In the genomic region with DNA sequence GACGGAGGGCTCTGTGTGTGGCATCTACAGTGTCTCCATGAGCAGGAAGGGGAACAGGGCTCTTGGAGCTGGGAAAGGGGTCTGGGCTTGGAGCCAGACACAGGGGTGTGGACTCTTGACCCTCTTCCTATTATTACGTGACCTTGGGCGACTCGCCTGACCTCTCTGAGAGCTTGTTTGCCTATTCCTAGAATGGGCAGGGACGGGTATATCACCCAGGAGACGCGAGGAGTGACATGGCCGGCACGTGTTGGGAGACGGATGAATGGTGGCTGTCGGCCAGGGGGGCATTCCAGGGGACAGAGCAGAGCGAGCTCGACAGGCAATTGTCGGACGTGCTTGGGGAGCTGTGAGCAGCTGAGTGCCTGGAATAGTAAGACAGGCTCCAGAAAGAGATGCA, we compare ENCODE assay signal across 19 cellular contexts. TPM values are rescaled to one million over a fixed set of nuclear protein-coding genes. Genes with fewer than 3 reads are reported as not detected.
DNase-seq lines count a peak whose midpoint lies in the region; ATAC-seq and TF ChIP-seq lines count a peak whose summit lies in the region.
"Had no signal": no experiment of that assay in that cellular context is flagged by ENCODE, and none has a peak within 500 bp of the region (broad histone marks: within the 10 kb centered on the region; RNA-seq: fewer than 3 reads in every experiment).

No MANE protein-coding gene starts in this region.

- no peak overlapping the region for H3K4me3 ChIP-seq in body of pancreas
- H3K4me3 ChIP-seq in sigmoid colon = no peak overlapping the region
- H3K4me3 ChIP-seq: BLaER1, neural progenitor cell, right lobe of liver, testis had no signal

- no peaks in the 10 kb centered on the region for H3K4me1 ChIP-seq in body of pancreas
- H3K4me1 ChIP-seq in sigmoid colon = no peaks in the 10 kb centered on the region
- H3K4me1 ChIP-seq: BLaER1, right lobe of liver, testis had no signal

- ATAC-seq in body of pancreas (peak; percentile 12), HG03442 (IDR thresholded peaks at IDR 0.05; ENCODE audit: unreplicated experiment) (no peak)
- ATAC-seq: activated CD8-positive, alpha-beta T cell treated with anti-CD3 and anti-CD28 coated beads, Interleukin-2, amount 10 ng/mL, durations not matched to agents 7 days and 5 days; activated T-helper 17 cell treated with anti-CD3 and anti-CD28 coated beads, Interleukin-2, amount 50 U/mL, for 72 hours had no signal

- H3K27me3 ChIP-seq in body of pancreas = no peaks in the 10 kb centered on the region
- H3K27me3 ChIP-seq in sigmoid colon = peaks cover 0 to 35% (median 11%) of the 10 kb centered on the region in 3 donors
- H3K27me3 ChIP-seq: BLaER1, neural progenitor cell, right lobe of liver, testis had no signal

- TF ChIP-seq CTCF in body of pancreas (IDR thresholded peaks at IDR 0.05) = no peak
- no peak for TF ChIP-seq CTCF in sigmoid colon (IDR thresholded peaks at IDR 0.05)

- no peaks in the 10 kb centered on the region for H3K9me3 ChIP-seq in body of pancreas
- H3K9me3 ChIP-seq in sigmoid colon = no peaks in the 10 kb centered on the region
- H3K9me3 ChIP-seq: BLaER1, right lobe of liver, testis had no signal

- DNase-seq in NCI-H2029 (lab: John Stamatoyannopoulos, UW) (peak; percentile 74), body of pancreas (peak in 1 of 4 donors; percentile 8), kidney tubule cell (ENCODE audit: low spot score) (peak; percentile 16), sigmoid colon (peak; percentile 29), NCI-H1694 treated with DMSO at 0.1 percent for 48 hours (lab: John Stamatoyannopoulos, UW) (no peak), HUDEP-2 (lab: John Stamatoyannopoulos, UW; ENCODE audit: unreplicated experiment in 76 of 76) (no peak)
- DNase-seq: activated CD8-positive, alpha-beta T cell treated with anti-CD3 and anti-CD28 coated beads, Interleukin-2, amount 10 ng/mL, durations not matched to agents 7 days and 5 days; DMS153; foreskin fibroblast; mammary epithelial cell; MM.1S; NCI-H2081 treated with DMSO at 0.1 percent for 48 hours; SW 1271; testis had no signal

- H3K27ac ChIP-seq in body of pancreas = no peak overlapping the region
- H3K27ac ChIP-seq in sigmoid colon = no peak overlapping the region
- H3K27ac ChIP-seq: BLaER1, neural progenitor cell, right lobe of liver, testis had no signal

- TF ChIP-seq POLR2A in body of pancreas (IDR thresholded peaks at IDR 0.05) = no peak
- TF ChIP-seq POLR2A in sigmoid colon (IDR thresholded peaks at IDR 0.05) = no peak

- no peak for TF ChIP-seq EP300 in sigmoid colon (IDR thresholded peaks at IDR 0.05)

- H3K36me3 ChIP-seq in body of pancreas (replicated peaks in 1 of 2; ENCODE audit: insufficient read depth in 1 of 2, low read depth in 2 of 2) (no peaks in the 10 kb centered on the region), sigmoid colon (no peaks in the 10 kb centered on the region)
- H3K36me3 ChIP-seq: BLaER1, neural progenitor cell, right lobe of liver had no signal

- intact Hi-C loops in body of pancreas (cut with DNase I) = no loop called here
- intact Hi-C loops in sigmoid colon (cut with DNase I) = no loop called here

- WGBS in body of pancreas, 2 donors = 14 to 20% methylated on average over 9 to 15 of the region's 15 CpGs
- WGBS in sigmoid colon, 2 donors = 12 to 46% methylated on average over 15 of the region's 15 CpGs

RNA-seq across cellular contexts. Expression of gene UNC5A, which starts 29.4 kb away (rescaled TPM):
- total RNA-seq in body of pancreas = under 1 TPM; 0.52 to 0.66 TPM
- not detected for total RNA-seq in sigmoid colon
- polyA plus RNA-seq in sigmoid colon = under 1 TPM in 2 of 3 donors, not detected in 1; 0.34 to 0.60 TPM
- total RNA-seq: activated CD8-positive, alpha-beta T cell treated with anti-CD3 and anti-CD28 coated beads, Interleukin-2, amount 10 ng/mL, durations not matched to agents 7 days and 5 days; activated T-helper 17 cell treated with anti-CD3 and anti-CD28 coated beads, Interleukin-2, amount 50 U/mL, for 72 hours; right lobe of liver had no signal

Comparison
In these comparisons a context has a peak if more than half of its experiments do, and no peak if none do; other contexts are left out.
1. DNase-seq: peak in NCI-H2029 (single experiment), kidney tubule cell (single experiment) and sigmoid colon (single experiment); none in NCI-H1694 treated with DMSO at 0.1 percent for 48 hours (single experiment) and HUDEP-2 (0 of 76).